In the genomic region with DNA sequence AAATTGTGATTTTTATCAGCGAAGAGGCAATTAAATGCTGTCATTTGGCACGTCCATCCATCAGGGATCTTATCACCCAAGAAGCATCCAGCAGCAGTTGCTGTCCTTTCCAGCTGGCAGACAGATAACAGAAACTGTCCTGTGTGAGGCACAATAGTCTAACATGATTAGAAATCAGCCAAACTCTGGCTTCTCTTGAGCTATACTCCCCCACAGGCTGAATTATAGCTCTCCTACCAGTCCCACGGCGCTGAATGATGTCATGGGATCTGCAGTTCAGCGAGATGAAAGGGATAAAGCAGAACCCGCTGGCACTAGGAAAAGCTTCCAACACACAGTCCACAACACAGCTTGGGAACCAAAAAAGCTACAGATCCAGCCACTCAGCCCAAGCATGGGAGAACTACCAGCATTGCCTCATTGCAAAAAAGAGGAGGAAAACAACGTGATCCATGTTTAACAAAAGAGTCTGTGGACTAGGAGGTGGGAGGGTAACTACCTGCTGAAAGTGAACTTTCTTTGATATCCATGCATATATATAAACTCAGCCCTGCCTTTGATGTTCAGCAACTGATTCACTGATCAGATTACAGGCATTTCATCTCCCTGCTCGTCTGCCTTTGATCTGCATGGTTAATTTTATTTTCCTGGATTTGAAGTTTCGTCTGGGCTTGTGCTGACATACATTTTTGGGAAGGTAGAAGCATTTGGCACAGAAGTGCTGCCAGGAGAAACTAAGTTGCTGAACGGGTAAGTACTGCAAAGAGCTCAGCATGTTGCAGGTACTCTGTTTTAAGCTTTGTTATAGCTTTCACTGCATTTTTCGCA, we compare ENCODE assay signal across 1 cellular context.
TF ChIP-seq lines count a peak whose summit lies in the region.

A gene with protein sequence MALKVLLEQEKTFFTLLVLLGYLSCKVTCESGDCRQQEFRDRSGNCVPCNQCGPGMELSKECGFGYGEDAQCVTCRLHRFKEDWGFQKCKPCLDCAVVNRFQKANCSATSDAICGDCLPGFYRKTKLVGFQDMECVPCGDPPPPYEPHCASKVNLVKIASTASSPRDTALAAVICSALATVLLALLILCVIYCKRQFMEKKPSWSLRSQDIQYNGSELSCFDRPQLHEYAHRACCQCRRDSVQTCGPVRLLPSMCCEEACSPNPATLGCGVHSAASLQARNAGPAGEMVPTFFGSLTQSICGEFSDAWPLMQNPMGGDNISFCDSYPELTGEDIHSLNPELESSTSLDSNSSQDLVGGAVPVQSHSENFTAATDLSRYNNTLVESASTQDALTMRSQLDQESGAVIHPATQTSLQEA (plus strand): TSS at position 314 of the 828 bp plus-strand sequence. CDS start 19,772 bp downstream, outside the sequence.

TF ChIP-seq in HEK293, 187 proteins besides CTCF, POLR2A, EP300 and RAD21 (continued from another document and continues in another):
- TF ChIP-seq, protein P1, sequence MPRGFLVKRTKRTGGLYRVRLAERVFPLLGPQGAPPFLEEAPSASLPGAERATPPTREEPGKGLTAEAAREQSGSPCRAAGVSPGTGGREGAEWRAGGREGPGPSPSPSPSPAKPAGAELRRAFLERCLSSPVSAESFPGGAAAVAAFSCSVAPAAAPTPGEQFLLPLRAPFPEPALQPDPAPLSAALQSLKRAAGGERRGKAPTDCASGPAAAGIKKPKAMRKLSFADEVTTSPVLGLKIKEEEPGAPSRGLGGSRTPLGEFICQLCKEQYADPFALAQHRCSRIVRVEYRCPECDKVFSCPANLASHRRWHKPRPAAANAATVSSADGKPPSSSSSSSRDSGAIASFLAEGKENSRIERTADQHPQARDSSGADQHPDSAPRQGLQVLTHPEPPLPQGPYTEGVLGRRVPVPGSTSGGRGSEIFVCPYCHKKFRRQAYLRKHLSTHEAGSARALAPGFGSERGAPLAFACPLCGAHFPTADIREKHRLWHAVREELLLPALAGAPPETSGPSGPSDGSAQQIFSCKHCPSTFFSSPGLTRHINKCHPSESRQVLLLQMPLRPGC (tag by site-specific recombination; IDR thresholded peaks at IDR 0.05) = 0 out of 2 replicates have a peak, but pooled peaks have one; percentile 32
- TF ChIP-seq BCL11A (tag by site-specific recombination; IDR thresholded peaks at IDR 0.05; ENCODE audit: low read depth) (no peak), ZSCAN23 (tag by site-specific recombination; IDR thresholded peaks at IDR 0.05) (no peak), REPIN1 (tag by site-specific recombination; IDR thresholded peaks at IDR 0.05; ENCODE audit: low read depth) (no peak), ZNF404 (tag by site-specific recombination; IDR thresholded peaks at IDR 0.05) (no peak), ZNF677 (tag by site-specific recombination; IDR thresholded peaks at IDR 0.05) (no peak), ZNF174 (tag by site-specific recombination; IDR thresholded peaks at IDR 0.05) (no peak), GLI4 (tag by site-specific recombination; IDR thresholded peaks at IDR 0.05) (no peak), ZNF600 (tag by site-specific recombination; IDR thresholded peaks at IDR 0.05) (peak; percentile 100), ZNF549 (tag by site-specific recombination; IDR thresholded peaks at IDR 0.05) (no peak), SETDB1 (IDR thresholded peaks at IDR 0.05; ENCODE audit: insufficient read length, low read length) (no peak), ZBTB17 (tag by site-specific recombination; IDR thresholded peaks at IDR 0.05) (peak; percentile 90), KLF9 (tag by site-specific recombination; IDR thresholded peaks at IDR 0.05; ENCODE audit: low read depth) (no peak), ZNF292 (tag by site-specific recombination; IDR thresholded peaks at IDR 0.05; ENCODE audit: borderline replicate concordance, low read depth) (no peak), ZNF239 (tag by site-specific recombination; IDR thresholded peaks at IDR 0.05) (no peak), SCRT2 (tag by site-specific recombination; IDR thresholded peaks at IDR 0.05) (no peak), ZBTB1 (tag by site-specific recombination; IDR thresholded peaks at IDR 0.05) (no peak), ZNF768 (tag by site-specific recombination; IDR thresholded peaks at IDR 0.05) (no peak), ZNF776 (tag by site-specific recombination; IDR thresholded peaks at IDR 0.05; ENCODE audit: borderline replicate concordance) (no peak), ZNF19 (tag by site-specific recombination; IDR thresholded peaks at IDR 0.05; ENCODE audit: low read depth) (no peak), ZBTB7A (tag by site-specific recombination; IDR thresholded peaks at IDR 0.05; ENCODE audit: low read depth) (no peak), ZFHX2 (tag by site-specific recombination; conservative IDR thresholded peaks at IDR 0.05) (no peak), ZNF324 (tag by site-specific recombination; IDR thresholded peaks at IDR 0.05) (no peak), MYNN (tag by site-specific recombination; IDR thresholded peaks at IDR 0.05; ENCODE audit: borderline replicate concordance) (no peak), ZNF585B (tag by site-specific recombination; IDR thresholded peaks at IDR 0.05) (no peak), ZNF266 (tag by site-specific recombination; IDR thresholded peaks at IDR 0.05; ENCODE audit: low read depth) (no peak), ZNF155 (tag by site-specific recombination; IDR thresholded peaks at IDR 0.05) (no peak), TCF7L2 (IDR thresholded peaks at IDR 0.05; ENCODE audit: borderline replicate concordance, low read depth, low read length) (peak; percentile 98), BCL11B (tag by site-specific recombination; IDR thresholded peaks at IDR 0.05; ENCODE audit: low read depth) (no peak), ZBTB20 (tag by site-specific recombination; IDR thresholded peaks at IDR 0.05) (no peak), ZNF571 (tag by site-specific recombination; IDR thresholded peaks at IDR 0.05) (no peak), ZNF391 (tag by site-specific recombination; IDR thresholded peaks at IDR 0.05; ENCODE audit: borderline replicate concordance, low read depth) (peak; percentile 57; the same call in 1 of the 2 replicates), FEZF1 (tag by site-specific recombination; IDR thresholded peaks at IDR 0.05) (peak; percentile 63), YY1 (tag by site-specific recombination; IDR thresholded peaks at IDR 0.05) (no peak), SP2 (tag by site-specific recombination; IDR thresholded peaks at IDR 0.05) (no peak), ZNF544 (tag by site-specific recombination; IDR thresholded peaks at IDR 0.05) (no peak)
- TF ChIP-seq, protein P2, sequence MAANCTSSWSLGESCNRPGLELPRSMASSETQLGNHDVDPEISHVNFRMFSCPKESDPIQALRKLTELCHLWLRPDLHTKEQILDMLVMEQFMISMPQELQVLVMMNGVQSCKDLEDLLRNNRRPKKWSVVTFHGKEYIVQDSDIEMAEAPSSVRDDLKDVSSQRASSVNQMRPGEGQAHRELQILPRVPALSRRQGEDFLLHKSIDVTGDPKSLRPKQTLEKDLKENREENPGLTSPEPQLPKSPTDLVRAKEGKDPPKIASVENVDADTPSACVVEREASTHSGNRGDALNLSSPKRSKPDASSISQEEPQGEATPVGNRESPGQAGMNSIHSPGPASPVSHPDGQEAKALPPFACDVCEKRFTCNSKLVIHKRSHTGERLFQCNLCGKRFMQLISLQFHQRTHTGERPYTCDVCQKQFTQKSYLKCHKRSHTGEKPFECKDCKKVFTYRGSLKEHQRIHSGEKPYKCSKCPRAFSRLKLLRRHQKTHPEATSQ (tag by site-specific recombination; IDR thresholded peaks at IDR 0.05) = no peak
- TF ChIP-seq, protein P3, sequence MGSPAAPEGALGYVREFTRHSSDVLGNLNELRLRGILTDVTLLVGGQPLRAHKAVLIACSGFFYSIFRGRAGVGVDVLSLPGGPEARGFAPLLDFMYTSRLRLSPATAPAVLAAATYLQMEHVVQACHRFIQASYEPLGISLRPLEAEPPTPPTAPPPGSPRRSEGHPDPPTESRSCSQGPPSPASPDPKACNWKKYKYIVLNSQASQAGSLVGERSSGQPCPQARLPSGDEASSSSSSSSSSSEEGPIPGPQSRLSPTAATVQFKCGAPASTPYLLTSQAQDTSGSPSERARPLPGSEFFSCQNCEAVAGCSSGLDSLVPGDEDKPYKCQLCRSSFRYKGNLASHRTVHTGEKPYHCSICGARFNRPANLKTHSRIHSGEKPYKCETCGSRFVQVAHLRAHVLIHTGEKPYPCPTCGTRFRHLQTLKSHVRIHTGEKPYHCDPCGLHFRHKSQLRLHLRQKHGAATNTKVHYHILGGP (tag by site-specific recombination; IDR thresholded peaks at IDR 0.05) = no peak
- TF ChIP-seq, protein P4, sequence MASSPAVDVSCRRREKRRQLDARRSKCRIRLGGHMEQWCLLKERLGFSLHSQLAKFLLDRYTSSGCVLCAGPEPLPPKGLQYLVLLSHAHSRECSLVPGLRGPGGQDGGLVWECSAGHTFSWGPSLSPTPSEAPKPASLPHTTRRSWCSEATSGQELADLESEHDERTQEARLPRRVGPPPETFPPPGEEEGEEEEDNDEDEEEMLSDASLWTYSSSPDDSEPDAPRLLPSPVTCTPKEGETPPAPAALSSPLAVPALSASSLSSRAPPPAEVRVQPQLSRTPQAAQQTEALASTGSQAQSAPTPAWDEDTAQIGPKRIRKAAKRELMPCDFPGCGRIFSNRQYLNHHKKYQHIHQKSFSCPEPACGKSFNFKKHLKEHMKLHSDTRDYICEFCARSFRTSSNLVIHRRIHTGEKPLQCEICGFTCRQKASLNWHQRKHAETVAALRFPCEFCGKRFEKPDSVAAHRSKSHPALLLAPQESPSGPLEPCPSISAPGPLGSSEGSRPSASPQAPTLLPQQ (tag by site-specific recombination; IDR thresholded peaks at IDR 0.05) = no peak
- TF ChIP-seq, protein P5, sequence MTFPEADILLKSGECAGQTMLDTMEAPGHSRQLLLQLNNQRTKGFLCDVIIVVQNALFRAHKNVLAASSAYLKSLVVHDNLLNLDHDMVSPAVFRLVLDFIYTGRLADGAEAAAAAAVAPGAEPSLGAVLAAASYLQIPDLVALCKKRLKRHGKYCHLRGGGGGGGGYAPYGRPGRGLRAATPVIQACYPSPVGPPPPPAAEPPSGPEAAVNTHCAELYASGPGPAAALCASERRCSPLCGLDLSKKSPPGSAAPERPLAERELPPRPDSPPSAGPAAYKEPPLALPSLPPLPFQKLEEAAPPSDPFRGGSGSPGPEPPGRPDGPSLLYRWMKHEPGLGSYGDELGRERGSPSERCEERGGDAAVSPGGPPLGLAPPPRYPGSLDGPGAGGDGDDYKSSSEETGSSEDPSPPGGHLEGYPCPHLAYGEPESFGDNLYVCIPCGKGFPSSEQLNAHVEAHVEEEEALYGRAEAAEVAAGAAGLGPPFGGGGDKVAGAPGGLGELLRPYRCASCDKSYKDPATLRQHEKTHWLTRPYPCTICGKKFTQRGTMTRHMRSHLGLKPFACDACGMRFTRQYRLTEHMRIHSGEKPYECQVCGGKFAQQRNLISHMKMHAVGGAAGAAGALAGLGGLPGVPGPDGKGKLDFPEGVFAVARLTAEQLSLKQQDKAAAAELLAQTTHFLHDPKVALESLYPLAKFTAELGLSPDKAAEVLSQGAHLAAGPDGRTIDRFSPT (tag by site-specific recombination; IDR thresholded peaks at IDR 0.05) = no peak; the same call in 1 of the 2 replicates
- TF ChIP-seq, protein P6, sequence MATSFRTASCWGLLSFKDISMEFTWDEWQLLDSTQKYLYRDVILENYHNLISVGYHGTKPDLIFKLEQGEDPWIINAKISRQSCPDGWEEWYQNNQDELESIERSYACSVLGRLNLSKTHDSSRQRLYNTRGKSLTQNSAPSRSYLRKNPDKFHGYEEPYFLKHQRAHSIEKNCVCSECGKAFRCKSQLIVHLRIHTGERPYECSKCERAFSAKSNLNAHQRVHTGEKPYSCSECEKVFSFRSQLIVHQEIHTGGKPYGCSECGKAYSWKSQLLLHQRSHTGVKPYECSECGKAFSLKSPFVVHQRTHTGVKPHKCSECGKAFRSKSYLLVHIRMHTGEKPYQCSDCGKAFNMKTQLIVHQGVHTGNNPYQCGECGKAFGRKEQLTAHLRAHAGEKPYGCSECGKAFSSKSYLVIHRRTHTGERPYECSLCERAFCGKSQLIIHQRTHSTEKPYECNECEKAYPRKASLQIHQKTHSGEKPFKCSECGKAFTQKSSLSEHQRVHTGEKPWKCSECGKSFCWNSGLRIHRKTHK (tag by site-specific recombination; IDR thresholded peaks at IDR 0.05) = no peak
- TF ChIP-seq, protein P7, sequence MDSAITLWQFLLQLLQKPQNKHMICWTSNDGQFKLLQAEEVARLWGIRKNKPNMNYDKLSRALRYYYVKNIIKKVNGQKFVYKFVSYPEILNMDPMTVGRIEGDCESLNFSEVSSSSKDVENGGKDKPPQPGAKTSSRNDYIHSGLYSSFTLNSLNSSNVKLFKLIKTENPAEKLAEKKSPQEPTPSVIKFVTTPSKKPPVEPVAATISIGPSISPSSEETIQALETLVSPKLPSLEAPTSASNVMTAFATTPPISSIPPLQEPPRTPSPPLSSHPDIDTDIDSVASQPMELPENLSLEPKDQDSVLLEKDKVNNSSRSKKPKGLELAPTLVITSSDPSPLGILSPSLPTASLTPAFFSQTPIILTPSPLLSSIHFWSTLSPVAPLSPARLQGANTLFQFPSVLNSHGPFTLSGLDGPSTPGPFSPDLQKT (IDR thresholded peaks at IDR 0.05; ENCODE audit: borderline replicate concordance, low read depth, low read length) = no peak
- TF ChIP-seq, protein P8, sequence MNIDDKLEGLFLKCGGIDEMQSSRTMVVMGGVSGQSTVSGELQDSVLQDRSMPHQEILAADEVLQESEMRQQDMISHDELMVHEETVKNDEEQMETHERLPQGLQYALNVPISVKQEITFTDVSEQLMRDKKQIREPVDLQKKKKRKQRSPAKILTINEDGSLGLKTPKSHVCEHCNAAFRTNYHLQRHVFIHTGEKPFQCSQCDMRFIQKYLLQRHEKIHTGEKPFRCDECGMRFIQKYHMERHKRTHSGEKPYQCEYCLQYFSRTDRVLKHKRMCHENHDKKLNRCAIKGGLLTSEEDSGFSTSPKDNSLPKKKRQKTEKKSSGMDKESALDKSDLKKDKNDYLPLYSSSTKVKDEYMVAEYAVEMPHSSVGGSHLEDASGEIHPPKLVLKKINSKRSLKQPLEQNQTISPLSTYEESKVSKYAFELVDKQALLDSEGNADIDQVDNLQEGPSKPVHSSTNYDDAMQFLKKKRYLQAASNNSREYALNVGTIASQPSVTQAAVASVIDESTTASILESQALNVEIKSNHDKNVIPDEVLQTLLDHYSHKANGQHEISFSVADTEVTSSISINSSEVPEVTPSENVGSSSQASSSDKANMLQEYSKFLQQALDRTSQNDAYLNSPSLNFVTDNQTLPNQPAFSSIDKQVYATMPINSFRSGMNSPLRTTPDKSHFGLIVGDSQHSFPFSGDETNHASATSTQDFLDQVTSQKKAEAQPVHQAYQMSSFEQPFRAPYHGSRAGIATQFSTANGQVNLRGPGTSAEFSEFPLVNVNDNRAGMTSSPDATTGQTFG (tag by site-specific recombination; IDR thresholded peaks at IDR 0.05; ENCODE audit: borderline replicate concordance) = no peak
- TF ChIP-seq, protein P9, sequence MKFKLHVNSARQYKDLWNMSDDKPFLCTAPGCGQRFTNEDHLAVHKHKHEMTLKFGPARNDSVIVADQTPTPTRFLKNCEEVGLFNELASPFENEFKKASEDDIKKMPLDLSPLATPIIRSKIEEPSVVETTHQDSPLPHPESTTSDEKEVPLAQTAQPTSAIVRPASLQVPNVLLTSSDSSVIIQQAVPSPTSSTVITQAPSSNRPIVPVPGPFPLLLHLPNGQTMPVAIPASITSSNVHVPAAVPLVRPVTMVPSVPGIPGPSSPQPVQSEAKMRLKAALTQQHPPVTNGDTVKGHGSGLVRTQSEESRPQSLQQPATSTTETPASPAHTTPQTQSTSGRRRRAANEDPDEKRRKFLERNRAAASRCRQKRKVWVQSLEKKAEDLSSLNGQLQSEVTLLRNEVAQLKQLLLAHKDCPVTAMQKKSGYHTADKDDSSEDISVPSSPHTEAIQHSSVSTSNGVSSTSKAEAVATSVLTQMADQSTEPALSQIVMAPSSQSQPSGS (tag by site-specific recombination; IDR thresholded peaks at IDR 0.05; ENCODE audit: low read depth) = peak; percentile 95
